In the genomic region with DNA sequence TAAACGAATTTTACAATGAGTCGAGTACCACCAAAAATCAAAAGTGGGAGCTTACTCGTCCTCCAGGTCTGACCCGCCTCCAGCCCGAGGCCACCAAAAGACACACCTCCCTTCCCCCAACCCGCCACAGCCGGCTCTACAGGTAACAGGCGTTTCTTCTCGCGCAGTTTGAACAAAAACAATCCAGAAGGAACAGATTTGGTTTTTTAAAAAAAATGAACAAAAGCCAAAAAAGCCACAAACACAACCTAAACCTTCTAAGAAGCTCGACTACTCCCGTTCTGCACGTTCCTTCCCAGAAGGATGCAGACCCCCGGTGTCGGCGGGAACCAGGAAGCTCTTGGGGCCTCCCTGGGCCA, we compare ENCODE assay signal across 8 cellular contexts. TPM values are rescaled to one million over a fixed set of nuclear protein-coding genes. Genes with fewer than 3 reads are reported as not detected.
DNase-seq lines count a peak whose midpoint lies in the region; TF ChIP-seq lines count a peak whose summit lies in the region.

No MANE protein-coding gene starts in this region.

- H3K4me3 ChIP-seq in GM12865 (ENCODE audit: low read depth, low read length): peak overlapping the region; percentile 100
- H3K4me3 ChIP-seq in effector memory CD4-positive, alpha-beta T cell (ENCODE audit: insufficient read depth, low read depth, low read length, poor library complexity, severe bottlenecking): peak overlapping the region; percentile 99

- H3K4me1 ChIP-seq in effector memory CD4-positive, alpha-beta T cell (ENCODE audit: control insufficient read depth, insufficient read depth, low read length, poor library complexity, severe bottlenecking): no peaks in the 10 kb centered on the region

- POLR2A ChIA-PET in HEK293T (lab: Yijun Ruan, JAX): interaction anchor here (1.1 to 1.7 kb wide), 2 partner anchors 13 to 160 kb away, joined by 3 to 5 read pairs; no protein-coding TSS in a partner anchor

- no peaks in the 10 kb centered on the region for H3K27me3 ChIP-seq in effector memory CD4-positive, alpha-beta T cell (replicated peaks; ENCODE audit: control insufficient read depth, insufficient read depth, low read length, poor library complexity, severe bottlenecking)

- peak overlapping the region; percentile 87 for H3K27ac ChIP-seq in effector memory CD4-positive, alpha-beta T cell (ENCODE audit: insufficient read depth, low read length, poor library complexity, severe bottlenecking)
- peak overlapping the region; percentile 94 for H3K27ac ChIP-seq in substantia nigra (ENCODE audit: low read depth, low read length, poor library complexity, severe bottlenecking)

- CTCF ChIA-PET in HEK293T (lab: Yijun Ruan, JAX): no interaction called here

- no peaks in the 10 kb centered on the region for H3K36me3 ChIP-seq in effector memory CD4-positive, alpha-beta T cell (ENCODE audit: control insufficient read depth, insufficient read depth, low read length)

- DNase-seq in GM12865 (ENCODE audit: low read depth) (peak; percentile 76), HEK293T (ENCODE audit: extremely low spot score) (peak; percentile 35), NCI-H128 (lab: John Stamatoyannopoulos, UW; ENCODE audit: unreplicated experiment) (peak; percentile 44), myocyte (ENCODE audit: low read depth) (peak; percentile 18), substantia nigra (lab: John Stamatoyannopoulos, UW) (peak in 10 of 49 donors; percentile 12 to 49 (median 24)), NCI-H226 (no peak)
- peak; percentile 14 to 27 for DNase-seq in activated CD4-positive, alpha-beta T cell treated with anti-CD3 and anti-CD28 coated beads, Interleukin-2, amount 50 U/mL, for 4 hours
- peak in 2 of 3 donors; percentile 24 to 31 for DNase-seq in effector memory CD4-positive, alpha-beta T cell

- TF ChIP-seq CTCF in GM12865 (IDR thresholded peaks at IDR 0.05; ENCODE audit: insufficient read depth, low read depth, low read length, missing control alignments): no peak

- H3K9me3 ChIP-seq in effector memory CD4-positive, alpha-beta T cell (ENCODE audit: control insufficient read depth, low read length): no peaks in the 10 kb centered on the region

TF ChIP-seq in HEK293T, 16 proteins besides CTCF, POLR2A, EP300 and RAD21:
- TF ChIP-seq PKNOX1 (IDR thresholded peaks at IDR 0.05) (no peak), ZNF384 (IDR thresholded peaks at IDR 0.05) (no peak), LEF1 (IDR thresholded peaks at IDR 0.05; ENCODE audit: borderline replicate concordance) (no peak), ELF4 (IDR thresholded peaks at IDR 0.05) (no peak), TARDBP (IDR thresholded peaks at IDR 0.05) (no peak), CTBP1 (IDR thresholded peaks at IDR 0.05; ENCODE audit: borderline replicate concordance) (no peak), L3MBTL2 (conservative IDR thresholded peaks at IDR 0.05) (no peak), SP1 (IDR thresholded peaks at IDR 0.05) (no peak), BHLHE40 (IDR thresholded peaks at IDR 0.05; ENCODE audit: borderline replicate concordance) (no peak), FOXM1 (IDR thresholded peaks at IDR 0.05; ENCODE audit: borderline replicate concordance) (no peak), HDGF (IDR thresholded peaks at IDR 0.05; ENCODE audit: borderline replicate concordance) (no peak), FOXK2 (IDR thresholded peaks at IDR 0.05) (no peak), SUZ12 (IDR thresholded peaks at IDR 0.05) (no peak)
TF ChIP-seq in HEK293T: peak in this region for 0.

RNA-seq across cellular contexts. Expression of gene ZDHHC20, which starts 0.7 kb away (rescaled TPM):
- 39.8 and 44.9 TPM in 2 replicates for total RNA-seq in myocyte
- 18.5 TPM for polyA plus RNA-seq in myocyte (2012)
